ENCODE assay signal across 1 cellular context in genomic region chr9:125126019-125126746, GRCh38.
TF ChIP-seq lines count a peak whose summit lies in the region.

No MANE protein-coding gene starts in this region.

TF ChIP-seq in SK-N-SH, 30 proteins besides CTCF, POLR2A, EP300 and RAD21 (continued from another document):
- TF ChIP-seq IRF3 (IDR thresholded peaks at IDR 0.05; ENCODE audit: low read depth, low read length) = no peak
- no peak for TF ChIP-seq FOXM1 (IDR thresholded peaks at IDR 0.05; ENCODE audit: low read depth)
- 0 out of 2 replicates have a peak, but pooled peaks have one; percentile 32 for TF ChIP-seq ELF1 (IDR thresholded peaks at IDR 0.05)
- TF ChIP-seq EZH2phosphoT487 (IDR thresholded peaks at IDR 0.05; ENCODE audit: borderline replicate concordance, low read depth) = no peak
- peak; percentile 63; the same call in 1 of the 2 replicates for TF ChIP-seq FOSL2 (IDR thresholded peaks at IDR 0.05; ENCODE audit: borderline replicate concordance, low read depth)
- no peak for TF ChIP-seq TEAD4 (IDR thresholded peaks at IDR 0.05; ENCODE audit: borderline replicate concordance, insufficient read depth)
- peak; percentile 75 for TF ChIP-seq POLR2AphosphoS5 (IDR thresholded peaks at IDR 0.05; ENCODE audit: low read depth, low read length)
- TF ChIP-seq SMC3 (IDR thresholded peaks at IDR 0.05; ENCODE audit: low read depth, low read length) = no peak
- no peak for TF ChIP-seq CHD2 (IDR thresholded peaks at IDR 0.05; ENCODE audit: low read length, partially characterized antibody)
